8 cellular contexts compared by ENCODE assay signal in genomic region chr3:5426094-5426883, GRCh38.
DNase-seq lines count a peak whose midpoint lies in the region; ATAC-seq and TF ChIP-seq lines count a peak whose summit lies in the region.

No MANE protein-coding gene starts in this region.

- no peaks in the 10 kb centered on the region for H3K9me3 ChIP-seq in ovary

- ATAC-seq in GM19467 (IDR thresholded peaks at IDR 0.05; ENCODE audit: unreplicated experiment), result peak; percentile 40

- peaks cover 37% of the 10 kb centered on the region for H3K4me1 Mint-ChIP-seq in type B pancreatic cell (ENCODE audit: unreplicated experiment)

- TF ChIP-seq POLR2A in ovary (IDR thresholded peaks at IDR 0.05), result no peak

- no peaks in the 10 kb centered on the region for H3K4me1 ChIP-seq in ovary (ENCODE audit: insufficient read depth)

- H3K27ac Mint-ChIP-seq in type B pancreatic cell, result no peak overlapping the region

- no peaks in the 10 kb centered on the region for H3K27me3 ChIP-seq in ovary

- H3K36me3 Mint-ChIP-seq in type B pancreatic cell, result no peaks in the 10 kb centered on the region

- TF ChIP-seq EP300 in ovary (IDR thresholded peaks at IDR 0.05), result no peak

- H3K9me3 Mint-ChIP-seq in type B pancreatic cell, result no peaks in the 10 kb centered on the region

- H3K27me3 Mint-ChIP-seq in type B pancreatic cell, result no peaks in the 10 kb centered on the region

- intact Hi-C loops in ovary (cut with DNase I), result no loop called here

- peak; percentile 34 for DNase-seq in COLO829 (ENCODE audit: low spot score)
- DNase-seq in HS-27A (ENCODE audit: low read depth), result peak; percentile 5
- DNase-seq in RKO (ENCODE audit: low spot score), result peak; percentile 68
- DNase-seq in activated T-helper 1 cell treated with anti-CD3 and anti-CD28 coated beads, Interleukin-2, amount 50 U/mL, for 16 hours (ENCODE audit: low read depth in 1 of 2, low spot score in 1 of 2), result peak; percentile 15 to 25
- DNase-seq in foreskin melanocyte, result peak; percentile 73
- DNase-seq in ovary, result peak; percentile 33 to 86 (median 62)
- DNase-seq in type B pancreatic cell (ENCODE audit: extremely low spot score, unreplicated experiment), result peak; percentile 84

- no peaks in the 10 kb centered on the region for H3K36me3 ChIP-seq in ovary

- no peak overlapping the region for H3K4me3 ChIP-seq in ovary

- H3K27ac ChIP-seq in ovary, result no peak overlapping the region

- peak overlapping the region; percentile 16 for H3K4me3 Mint-ChIP-seq in type B pancreatic cell

- WGBS in ovary, 3 donors, result 42 to 44% (median 42%) methylated on average over 25 of the region's 25 CpGs

- TF ChIP-seq CTCF in ovary (IDR thresholded peaks at IDR 0.05), result peak in 1 of 3 donors; percentile 37
- TF ChIP-seq CTCF in type B pancreatic cell (conservative IDR thresholded peaks at IDR 0.05), result peak; percentile 94

Comparison
In these comparisons a context has a peak if more than half of its experiments do, and no peak if none do; other contexts are left out.
1. DNase-seq: peak in every context shown above with its lines; median percentile 84 in type B pancreatic cell; 73 in foreskin melanocyte; 68 in RKO; 62 in ovary; 34 in COLO829; 20 in activated T-helper 1 cell treated with anti-CD3 and anti-CD28 coated beads, Interleukin-2, amount 50 U/mL, for 16 hours; 5 in HS-27A.